ENCODE assay signal across 15 cellular contexts in the genomic region with DNA sequence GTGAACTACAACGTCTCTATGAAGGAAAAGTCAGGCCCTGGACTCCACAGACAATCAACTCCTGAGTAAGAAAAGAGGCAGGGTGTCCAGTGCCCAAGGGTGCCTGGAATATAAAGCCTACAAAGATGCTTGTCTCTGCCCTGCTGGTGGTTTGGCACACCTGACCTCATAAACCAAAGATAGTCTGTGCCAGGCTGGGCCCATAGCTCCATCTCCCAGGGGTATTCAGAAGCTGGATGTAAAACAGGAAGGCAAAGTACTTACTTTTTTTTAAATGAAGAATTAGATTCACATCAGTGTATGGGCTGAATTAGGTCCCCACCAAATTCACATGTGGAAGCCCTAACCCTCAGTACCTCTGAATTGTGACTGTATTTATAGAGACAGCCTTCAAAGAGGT.
"Had no signal": no experiment of that assay in that cellular context is flagged by ENCODE, and none has a peak within 500 bp of the region (broad histone marks: within the 10 kb centered on the region; RNA-seq: fewer than 3 reads in every experiment).

No MANE protein-coding gene starts in this region.

- H3K4me3 Mint-ChIP-seq: memory B cell had no signal

- H3K27ac Mint-ChIP-seq: memory B cell had no signal

- H3K4me2 ChIP-seq: SK-N-SH, smooth muscle cell had no signal

- H3K27me3 Mint-ChIP-seq: memory B cell had no signal

- FAIRE-seq: endothelial cell of umbilical vein, kidney had no signal

- H3K9me3 ChIP-seq: colonic mucosa, heart left ventricle, left ventricle myocardium inferior, SK-N-SH, suprapubic skin, upper lobe of right lung had no signal

- H3K36me3 Mint-ChIP-seq: memory B cell had no signal

- H3K4me1 ChIP-seq: colonic mucosa had no signal

- H3K36me3 ChIP-seq: colonic mucosa, heart left ventricle, left ventricle myocardium inferior, suprapubic skin, upper lobe of right lung had no signal

- ATAC-seq: heart left ventricle, upper lobe of right lung had no signal

- DNase-seq: activated CD4-positive, alpha-beta T cell treated with anti-CD3 and anti-CD28 coated beads, Interleukin-2, amount 50 U/mL, for 48 hours; activated CD4-positive, CD25-positive, alpha-beta regulatory T cell treated with anti-CD3 and anti-CD28 coated beads, Interleukin-2, amount 50 U/mL, for 72 hours; activated naive CD4-positive, alpha-beta T cell; caudate nucleus; colonic mucosa; foreskin melanocyte; heart left ventricle; left ventricle myocardium inferior; SK-N-SH; upper lobe of right lung had no signal

- H3K9ac ChIP-seq: SK-N-SH had no signal

- H3K4me3 ChIP-seq: colonic mucosa, heart left ventricle, left ventricle myocardium inferior, smooth muscle cell, suprapubic skin, upper lobe of right lung had no signal

- H3K27me3 ChIP-seq: colonic mucosa, heart left ventricle, suprapubic skin, upper lobe of right lung had no signal

- H3K27ac ChIP-seq: colonic mucosa, left ventricle myocardium inferior, suprapubic skin, upper lobe of right lung had no signal
